ENCODE assay signal across 18 cellular contexts in the genomic region with DNA sequence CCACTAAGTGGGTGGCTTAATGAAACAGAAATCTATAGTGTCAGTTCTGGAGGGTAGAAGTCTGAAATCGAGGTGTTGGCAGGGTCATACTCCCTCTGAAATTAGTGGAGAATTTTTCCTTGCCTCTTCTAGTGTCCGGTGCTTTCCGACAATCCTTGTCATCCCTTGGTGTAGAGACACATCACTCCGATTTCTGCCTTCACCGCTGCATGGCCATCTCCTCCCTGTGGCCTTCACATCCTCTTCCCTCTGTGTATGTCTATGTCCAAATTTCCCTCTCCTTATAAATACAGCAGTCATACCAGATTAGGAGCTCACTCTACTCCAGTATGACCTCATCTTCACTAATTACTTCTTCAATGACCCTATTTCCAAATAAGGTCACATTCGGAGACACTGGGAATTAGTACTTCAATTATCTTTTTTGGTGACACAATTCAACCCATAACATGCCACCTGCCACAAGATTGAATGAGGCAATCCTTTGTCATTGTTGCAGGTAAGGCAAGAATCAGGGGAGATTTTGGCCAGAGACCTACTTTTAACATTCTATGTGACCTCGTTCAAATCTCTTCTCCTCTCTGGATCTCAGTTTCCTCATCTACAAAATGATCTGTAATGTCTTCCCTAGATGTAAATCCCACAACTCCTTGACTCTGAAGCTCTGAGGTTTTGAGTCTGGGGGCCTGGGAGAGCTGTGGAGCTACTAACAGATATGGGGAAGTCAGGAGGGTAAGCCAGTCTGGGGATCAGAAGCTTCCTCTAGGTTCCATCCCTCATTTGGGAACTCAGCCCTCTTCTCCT. TPM values are rescaled to one million over a fixed set of nuclear protein-coding genes. Genes with fewer than 3 reads are reported as not detected.
A peak's percentile ranks its signal among the peaks of the same experiment; 100 is the strongest.
DNase-seq lines count a peak whose midpoint lies in the region; ATAC-seq and TF ChIP-seq lines count a peak whose summit lies in the region.
"Had no signal": no experiment of that assay in that cellular context is flagged by ENCODE, and none has a peak within 500 bp of the region (broad histone marks: within the 10 kb centered on the region; RNA-seq: fewer than 3 reads in every experiment).

No MANE protein-coding gene starts in this region.

- H3K27ac ChIP-seq in skeletal muscle tissue (ENCODE audit: low read depth, low read length): peak overlapping the region; percentile 50
- H3K27ac ChIP-seq in breast epithelium: peak overlapping the region in 1 of 2 donors; percentile 66
- H3K27ac ChIP-seq: KMS-11, pancreas had no signal

- TF ChIP-seq POLR2A in breast epithelium (IDR thresholded peaks at IDR 0.05): no peak

- no peak for TF ChIP-seq CTCF in breast epithelium (IDR thresholded peaks at IDR 0.05)

- H3K9me3 Mint-ChIP-seq in activated T-helper 2 cell treated with anti-CD3 and anti-CD28 coated beads, Interferon-gamma antibody, Interleukin-2, Interleukin-4, amounts not matched to agents 10 μg/mL and 5 μg/mL and 100 μg/mL, durations not matched to agents 14 hours and 24 hours and 36 hours: no peaks in the 10 kb centered on the region
- no peaks in the 10 kb centered on the region for H3K9me3 Mint-ChIP-seq in effector memory CD8-positive, alpha-beta T cell
- H3K9me3 Mint-ChIP-seq: naive thymus-derived CD4-positive, alpha-beta T cell had no signal

- peaks cover 4% of the 10 kb centered on the region for H3K4me1 Mint-ChIP-seq in activated T-helper 2 cell treated with anti-CD3 and anti-CD28 coated beads, Interferon-gamma antibody, Interleukin-2, Interleukin-4, amounts not matched to agents 10 μg/mL and 5 μg/mL and 100 μg/mL, durations not matched to agents 14 hours and 24 hours and 36 hours (ENCODE audit: low read depth)
- peaks cover 0 to 5% of the 10 kb centered on the region in 2 donors for H3K4me1 Mint-ChIP-seq in effector memory CD8-positive, alpha-beta T cell (ENCODE audit: low read depth in 2 of 2)

- ATAC-seq in effector memory CD8-positive, alpha-beta T cell (replicated peaks): no peak
- ATAC-seq: naive thymus-derived CD4-positive, alpha-beta T cell; pancreas had no signal

- no peak overlapping the region for H3K4me3 Mint-ChIP-seq in activated T-helper 2 cell treated with anti-CD3 and anti-CD28 coated beads, Interferon-gamma antibody, Interleukin-2, Interleukin-4, amounts not matched to agents 10 μg/mL and 5 μg/mL and 100 μg/mL, durations not matched to agents 14 hours and 24 hours and 36 hours (ENCODE audit: low read depth)
- H3K4me3 Mint-ChIP-seq in effector memory CD8-positive, alpha-beta T cell: no peak overlapping the region
- H3K4me3 Mint-ChIP-seq: naive thymus-derived CD4-positive, alpha-beta T cell had no signal

- H3K27ac Mint-ChIP-seq in activated T-helper 2 cell treated with anti-CD3 and anti-CD28 coated beads, Interferon-gamma antibody, Interleukin-2, Interleukin-4, amounts not matched to agents 10 μg/mL and 5 μg/mL and 100 μg/mL, durations not matched to agents 14 hours and 24 hours and 36 hours: no peak overlapping the region
- peak overlapping the region in 1 of 2 donors; percentile 61 for H3K27ac Mint-ChIP-seq in effector memory CD8-positive, alpha-beta T cell
- H3K27ac Mint-ChIP-seq: naive thymus-derived CD4-positive, alpha-beta T cell had no signal

- no peaks in the 10 kb centered on the region for H3K36me3 Mint-ChIP-seq in activated T-helper 2 cell treated with anti-CD3 and anti-CD28 coated beads, Interferon-gamma antibody, Interleukin-2, Interleukin-4, amounts not matched to agents 10 μg/mL and 5 μg/mL and 100 μg/mL, durations not matched to agents 14 hours and 24 hours and 36 hours (ENCODE audit: low read depth)
- peaks cover 2% of the 10 kb centered on the region for H3K36me3 Mint-ChIP-seq in effector memory CD8-positive, alpha-beta T cell (ENCODE audit: insufficient read depth)

- H3K27me3 ChIP-seq in endocrine pancreas (ENCODE audit: control insufficient read depth, insufficient read depth, low read length): no peaks in the 10 kb centered on the region
- no peaks in the 10 kb centered on the region for H3K27me3 ChIP-seq in skeletal muscle tissue (ENCODE audit: control insufficient read depth in 3 of 3, insufficient read depth in 3 of 3, low read length in 3 of 3)
- H3K27me3 ChIP-seq in breast epithelium: no peaks in the 10 kb centered on the region
- H3K27me3 ChIP-seq: gastroesophageal sphincter, pancreas had no signal

- intact Hi-C loops in breast epithelium (cut with DNase I; ENCODE audit: low total_unique reads): loop anchor here (5.0 kb wide), 1 partner anchor 237 kb away; no protein-coding TSS in a partner anchor
- intact Hi-C loops in activated T-helper 2 cell treated with anti-CD3 and anti-CD28 coated beads, Interferon-gamma antibody, Interleukin-2, Interleukin-4, amounts not matched to agents 10 μg/mL and 5 μg/mL and 100 μg/mL, durations not matched to agents 14 hours and 24 hours and 36 hours (cut with micrococcal nuclease): no loop called here

- H3K27me3 Mint-ChIP-seq in activated T-helper 2 cell treated with anti-CD3 and anti-CD28 coated beads, Interferon-gamma antibody, Interleukin-2, Interleukin-4, amounts not matched to agents 10 μg/mL and 5 μg/mL and 100 μg/mL, durations not matched to agents 14 hours and 24 hours and 36 hours (ENCODE audit: low read depth): peaks cover 3% of the 10 kb centered on the region
- H3K27me3 Mint-ChIP-seq in effector memory CD8-positive, alpha-beta T cell: peaks cover 0 to 23% of the 10 kb centered on the region in 2 donors

- no peaks in the 10 kb centered on the region for H3K9me3 ChIP-seq in endocrine pancreas (ENCODE audit: control insufficient read depth, low read length)
- H3K9me3 ChIP-seq in skeletal muscle tissue (ENCODE audit: control insufficient read depth in 3 of 3, low read length in 3 of 3): no peaks in the 10 kb centered on the region
- H3K9me3 ChIP-seq in breast epithelium: no peaks in the 10 kb centered on the region
- H3K9me3 ChIP-seq: gastroesophageal sphincter, pancreas, thoracic aorta had no signal

- H3K9ac ChIP-seq in endocrine pancreas (ENCODE audit: control insufficient read depth, insufficient read depth, low read length) (peak overlapping the region; percentile 55), skeletal muscle tissue (ENCODE audit: low read depth in 1 of 3, low read length in 3 of 3) (no peak overlapping the region)
- H3K9ac ChIP-seq: KMS-11 had no signal

- H3K4me1 ChIP-seq in endocrine pancreas (ENCODE audit: control insufficient read depth, insufficient read depth, low read length): no peaks in the 10 kb centered on the region
- peaks cover 16 to 30% (median 21%) of the 10 kb centered on the region in 3 donors for H3K4me1 ChIP-seq in skeletal muscle tissue (ENCODE audit: control insufficient read depth in 3 of 3, insufficient read depth in 3 of 3, low read length in 3 of 3)
- H3K4me1 ChIP-seq in breast epithelium: peaks cover 0 to 3% of the 10 kb centered on the region in 2 donors
- H3K4me1 ChIP-seq: pancreas had no signal

- DNase-seq in NCI-H2171 treated with DMSO at 0.1 percent for 48 hours (lab: John Stamatoyannopoulos, UW) (peak; percentile 10), NCI-H2171 (lab: John Stamatoyannopoulos, UW) (no peak), M059J (ENCODE audit: low read depth) (peak; percentile 54), breast epithelium (ENCODE audit: low spot score in 2 of 2) (no peak)
- DNase-seq in activated T-helper 2 cell treated with anti-CD3 and anti-CD28 coated beads, Interferon-gamma antibody, Interleukin-2, Interleukin-4, amounts not matched to agents 10 μg/mL and 5 μg/mL and 100 μg/mL, durations not matched to agents 14 hours and 24 hours and 36 hours (ENCODE audit: low spot score): no peak
- no peak for DNase-seq in effector memory CD8-positive, alpha-beta T cell
- DNase-seq: activated CD4-positive, alpha-beta T cell treated with anti-CD3 and anti-CD28 coated beads for 4 hours; activated CD8-positive, alpha-beta memory T cell treated with anti-CD3 and anti-CD28 coated beads, Interleukin-2, amount 50 U/mL, for 4 hours; activated naive CD4-positive, alpha-beta T cell treated with Interleukin-2 at 50 U/mL for 16 hours; DMS79; naive thymus-derived CD4-positive, alpha-beta T cell; NCI-H1092 treated with DMSO at 0.1 percent for 48 hours; pancreas had no signal

- H3K4me3 ChIP-seq in endocrine pancreas (ENCODE audit: control insufficient read depth, insufficient read depth, low read length): no peak overlapping the region
- H3K4me3 ChIP-seq in skeletal muscle tissue (ENCODE audit: low read length in 3 of 3): no peak overlapping the region
- H3K4me3 ChIP-seq in breast epithelium: no peak overlapping the region
- H3K4me3 ChIP-seq: gastroesophageal sphincter, pancreas, thoracic aorta had no signal

- H3K36me3 ChIP-seq in endocrine pancreas (ENCODE audit: control insufficient read depth, insufficient read depth, low read length) (no peaks in the 10 kb centered on the region), skeletal muscle tissue (ENCODE audit: control insufficient read depth in 3 of 3, insufficient read depth in 3 of 3, low read length in 3 of 3) (no peaks in the 10 kb centered on the region), breast epithelium (no peaks in the 10 kb centered on the region)
- H3K36me3 ChIP-seq: gastroesophageal sphincter, pancreas, thoracic aorta had no signal

RNA-seq across cellular contexts. Expression of a gene that starts 16.1 kb away (rescaled TPM):
- total RNA-seq in M059J (2014; rRNA removed; shearing (Covaris generic)): 16.3 and 43.1 TPM in 2 replicates
- total RNA-seq in skeletal muscle tissue (11.0 TPM), breast epithelium (10 to 100 TPM; 11.3 to 31.5 (median 22.7) TPM)
- total RNA-seq in activated T-helper 2 cell treated with anti-CD3 and anti-CD28 coated beads, Interferon-gamma antibody, Interleukin-2, Interleukin-4, amounts not matched to agents 10 μg/mL and 5 μg/mL and 100 μg/mL, durations not matched to agents 14 hours and 24 hours and 36 hours: 1.3 and 1.6 TPM in 2 replicates

RNA-seq across cellular contexts. Expression of a gene that starts 48.1 kb away (rescaled TPM):
- 565 and 854 TPM in 2 replicates for total RNA-seq in M059J (2014; rRNA removed; shearing (Covaris generic))
- total RNA-seq in skeletal muscle tissue (42.8 TPM), breast epithelium (1,000 to 10,000 TPM in 1 of 3 donors, 100 to 1,000 TPM in 2; 186 to 1,491 (median 767) TPM)
- 61.4 and 62.9 TPM in 2 replicates for total RNA-seq in activated T-helper 2 cell treated with anti-CD3 and anti-CD28 coated beads, Interferon-gamma antibody, Interleukin-2, Interleukin-4, amounts not matched to agents 10 μg/mL and 5 μg/mL and 100 μg/mL, durations not matched to agents 14 hours and 24 hours and 36 hours

Comparison
In these comparisons a context has a peak if more than half of its experiments do, and no peak if none do; other contexts are left out.
1. DNase-seq: peak in NCI-H2171 treated with DMSO at 0.1 percent for 48 hours (single experiment) and M059J (single experiment); none in NCI-H2171 (single experiment), breast epithelium (0 of 2), activated T-helper 2 cell treated with anti-CD3 and anti-CD28 coated beads, Interferon-gamma antibody, Interleukin-2, Interleukin-4, amounts not matched to agents 10 μg/mL and 5 μg/mL and 100 μg/mL, durations not matched to agents 14 hours and 24 hours and 36 hours (single experiment) and effector memory CD8-positive, alpha-beta T cell (0 of 3).